Comparison of ENCODE assay signal across 8 cellular contexts in genomic region chr1:218284917-218285635, GRCh38. TPM values are rescaled to one million over a fixed set of nuclear protein-coding genes. Genes with fewer than 3 reads are reported as not detected.
A peak's percentile ranks its signal among the peaks of the same experiment; 100 is the strongest.
DNase-seq lines count a peak whose midpoint lies in the region; ATAC-seq, FAIRE-seq and TF ChIP-seq lines count a peak whose summit lies in the region.

Gene RRP15 (plus strand): TSS chr1:218285293. CDS start chr1:218285317, 24 bp downstream.

- DNase-seq in D721Med (ENCODE audit: insufficient read length, low spot score) (peak; percentile 63), endothelial cell (ENCODE audit: low spot score) (peak; percentile 72), midbrain (lab: John Stamatoyannopoulos, UW) (peak; percentile 87)
- peak; percentile 78 for DNase-seq in activated CD8-positive, alpha-beta memory T cell treated with anti-CD3 and anti-CD28 coated beads, Interleukin-2, amount 50 U/mL, for 24 hours (ENCODE audit: extremely low read depth)
- DNase-seq in stimulated activated CD8-positive, alpha-beta memory T cell treated with anti-CD3 and anti-CD28 coated beads, Interleukin-15, amount 100 ng/mL, for 48 hours (ENCODE audit: low read depth in 2 of 2), result peak; percentile 72 to 76

- no peaks in the 10 kb centered on the region for H3K9me3 Mint-ChIP-seq in endothelial cell (ENCODE audit: unreplicated experiment)

- H3K4me1 ChIP-seq in HUES6 (ENCODE audit: control insufficient read depth, insufficient read depth, low read length) (peaks cover 9% of the 10 kb centered on the region), OCI-LY1 (ENCODE audit: insufficient read depth, low read length, severe bottlenecking) (peaks cover 29% of the 10 kb centered on the region)

- H3K9ac ChIP-seq in HUES6 (ENCODE audit: low read length), result peak within 1 kb of the TSS; percentile 93
- peak within 1 kb of the TSS; percentile 81 for H3K9ac ChIP-seq in OCI-LY1 (ENCODE audit: low read length)

- peaks cover 4% of the 10 kb centered on the region for H3K27me3 Mint-ChIP-seq in endothelial cell (ENCODE audit: unreplicated experiment)

- H3K36me3 ChIP-seq in HUES6 (ENCODE audit: control insufficient read depth, insufficient read depth, low read length) (no peaks in the 10 kb centered on the region), OCI-LY1 (ENCODE audit: insufficient read depth, low read length) (peaks cover 9% of the 10 kb centered on the region; the same call in 1 of the 2 replicates)

- ATAC-seq in GM21447 (IDR thresholded peaks at IDR 0.05; ENCODE audit: unreplicated experiment), result peak; percentile 100

- peaks cover 10% of the 10 kb centered on the region for H3K4me1 Mint-ChIP-seq in endothelial cell (ENCODE audit: unreplicated experiment)

- H3K27ac ChIP-seq in HUES6 (ENCODE audit: low read depth, low read length) (0 out of 2 replicates have a peak within 1 kb of the TSS, but pooled peaks have one; percentile 4), OCI-LY1 (ENCODE audit: low read depth, low read length, poor library complexity, severe bottlenecking) (peak within 1 kb of the TSS; percentile 48)

- H3K9me3 ChIP-seq in HUES6 (ENCODE audit: control insufficient read depth, insufficient read depth, low read depth, low read length) (peaks cover 14% of the 10 kb centered on the region), OCI-LY1 (ENCODE audit: low read length) (0 out of 2 replicates have a peak, but pooled peaks cover 2% of the 10 kb centered on the region)

- no peaks in the 10 kb centered on the region for H3F3A ChIP-seq in OCI-LY1 (ENCODE audit: insufficient read depth, low read length)

- H3K79me2 ChIP-seq in OCI-LY1 (ENCODE audit: insufficient read depth, low read length), result peaks cover 44% of the 10 kb centered on the region

- peak within 1 kb of the TSS; percentile 86 for H3K4me3 ChIP-seq in HUES6 (ENCODE audit: low read depth, low read length)
- peak within 1 kb of the TSS; percentile 91 for H3K4me3 ChIP-seq in OCI-LY1 (ENCODE audit: low read depth, low read length, poor library complexity, severe bottlenecking)

- H3K27ac Mint-ChIP-seq in endothelial cell (ENCODE audit: unreplicated experiment), result peak within 1 kb of the TSS; percentile 74

- no peaks in the 10 kb centered on the region for H3K36me3 Mint-ChIP-seq in endothelial cell (ENCODE audit: low read depth, unreplicated experiment)

- H2AFZ ChIP-seq in OCI-LY1 (ENCODE audit: low read length), result peak within 1 kb of the TSS; percentile 85

- H3K27me3 ChIP-seq in HUES6 (ENCODE audit: control insufficient read depth, insufficient read depth, low read length) (no peaks in the 10 kb centered on the region), OCI-LY1 (ENCODE audit: insufficient read depth, low read length) (no peaks in the 10 kb centered on the region)

- TF ChIP-seq CTCF in D721Med (IDR thresholded peaks at IDR 0.05; ENCODE audit: insufficient read depth, missing control alignments), result no peak
- TF ChIP-seq CTCF in OCI-LY1 (IDR thresholded peaks at IDR 0.05; ENCODE audit: low read length), result no peak
- TF ChIP-seq CTCF in endothelial cell (IDR thresholded peaks at IDR 0.05; ENCODE audit: unreplicated experiment), result no peak

- H4K20me1 ChIP-seq in OCI-LY1 (ENCODE audit: insufficient read depth, low read length), result no peaks in the 10 kb centered on the region

- peak within 1 kb of the TSS; percentile 95 for H3K4me3 Mint-ChIP-seq in endothelial cell (ENCODE audit: unreplicated experiment)

- no peak for FAIRE-seq in D721Med (lab: Jason Lieb, UNC)

- H3K4me2 ChIP-seq in OCI-LY1 (ENCODE audit: low read length), result peak within 1 kb of the TSS; percentile 90

- no peaks in the 10 kb centered on the region for H3K9me2 ChIP-seq in OCI-LY1 (ENCODE audit: low read depth, low read length)

RNA-seq across cellular contexts. Expression of gene RRP15, which starts in this region (rescaled TPM):
- total RNA-seq in endothelial cell (ENCODE audit: unreplicated experiment), result 11.7 TPM

Comparison
In these comparisons a context has a peak if more than half of its experiments do, and no peak if none do; other contexts are left out.
1. Peak in every context shown above with its lines: DNase-seq, ATAC-seq, H3K4me3 ChIP-seq and H3K27ac ChIP-seq.